In the genomic region with DNA sequence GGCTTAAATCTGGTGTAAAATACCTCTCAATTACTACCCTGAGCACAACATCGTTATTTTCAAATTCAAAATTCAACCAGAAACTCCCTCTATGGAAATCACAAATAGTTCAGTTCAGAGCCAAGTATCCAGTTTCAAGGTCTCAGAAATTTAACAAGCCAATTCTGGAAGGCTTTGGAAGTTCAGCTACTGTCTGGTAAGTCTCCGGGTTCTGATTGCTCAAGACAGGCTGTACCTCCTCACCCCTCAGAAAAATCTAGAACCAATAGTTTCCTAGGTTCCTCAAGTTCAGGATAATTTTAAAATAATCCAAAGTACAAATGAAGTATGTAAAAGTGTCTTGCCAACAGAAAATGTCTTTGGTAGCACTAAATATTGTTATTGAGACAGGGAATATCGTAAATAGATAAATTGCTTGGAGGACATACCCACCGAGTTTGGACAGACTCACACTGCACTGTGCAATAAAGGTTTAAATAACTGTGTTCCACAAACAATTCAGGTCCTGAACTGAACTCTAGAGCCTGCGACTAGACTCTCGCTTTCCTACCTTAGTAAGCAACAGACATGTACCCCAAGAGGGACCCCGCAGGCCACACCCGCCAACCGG, we compare ENCODE assay signal across 8 cellular contexts. TPM values are rescaled to one million over a fixed set of nuclear protein-coding genes. Genes with fewer than 3 reads are reported as not detected.
DNase-seq lines count a peak whose midpoint lies in the region; ATAC-seq and TF ChIP-seq lines count a peak whose summit lies in the region.

No MANE protein-coding gene starts in this region.

- no peaks in the 10 kb centered on the region for H4K20me1 ChIP-seq in MM.1S (ENCODE audit: insufficient read depth, low read length)

- intact Hi-C loops in CD4-positive, alpha-beta memory T cell (cut with micrococcal nuclease), result loop anchor here (1.0 to 10.0 kb wide), 7 partner anchors 37 to 1130 kb away; a partner anchor contains a TSS
- intact Hi-C loops in dendritic cell treated with granulocyte-macrophage colony-stimulating factor and Interleukin-4, amounts not matched to agents 40 ng/mL and 50 ng/mL, for 4 days (cut with micrococcal nuclease), result no loop called here

- H3K9me3 ChIP-seq in CD4-positive, alpha-beta memory T cell (ENCODE audit: control insufficient read depth in 1 of 2, low read length in 2 of 2), result no peaks in the 10 kb centered on the region
- H3K9me3 ChIP-seq in MM.1S (replicated peaks; ENCODE audit: insufficient read depth, low read length), result no peaks in the 10 kb centered on the region

- H3K79me2 ChIP-seq in MM.1S (ENCODE audit: low read length), result peaks cover 53% of the 10 kb centered on the region

- H3K4me2 ChIP-seq in MM.1S (ENCODE audit: low read depth, low read length), result peak overlapping the region; percentile 63

- H3K27me3 Mint-ChIP-seq in CD4-positive, alpha-beta memory T cell, result peaks cover 2 to 3% of the 10 kb centered on the region in 2 donors
- H3K27me3 Mint-ChIP-seq in dendritic cell treated with granulocyte-macrophage colony-stimulating factor and Interleukin-4, amounts not matched to agents 40 ng/mL and 50 ng/mL, for 4 days, result peaks cover 16% of the 10 kb centered on the region
- H3K27me3 Mint-ChIP-seq in naive thymus-derived CD8-positive, alpha-beta T cell, result peaks cover 3 to 14% (median 7%) of the 10 kb centered on the region in 5 donors

- peak overlapping the region; percentile 85 for H3K27ac ChIP-seq in CD4-positive, alpha-beta memory T cell (ENCODE audit: low read depth, low read length)
- peak overlapping the region; percentile 91 for H3K27ac ChIP-seq in MM.1S (ENCODE audit: low read length)

- peaks cover 0 to 5% of the 10 kb centered on the region in 2 donors for H3K36me3 Mint-ChIP-seq in CD4-positive, alpha-beta memory T cell
- peaks cover 19% of the 10 kb centered on the region for H3K36me3 Mint-ChIP-seq in dendritic cell treated with granulocyte-macrophage colony-stimulating factor and Interleukin-4, amounts not matched to agents 40 ng/mL and 50 ng/mL, for 4 days (ENCODE audit: low read depth)
- peaks cover 0 to 5% (median 1%) of the 10 kb centered on the region in 3 donors for H3K36me3 Mint-ChIP-seq in naive thymus-derived CD8-positive, alpha-beta T cell

- POLR2A ChIA-PET in CD4-positive, alpha-beta memory T cell (lab: Charles Lee; ENCODE audit: partially characterized antibody), result interaction anchor here (0.8 to 1.7 kb wide), 16 partner anchors 10 to 922 kb away, joined by 3 to 23 read pairs (median 4); a partner anchor contains a TSS
- POLR2A ChIA-PET in naive thymus-derived CD8-positive, alpha-beta T cell (lab: Charles Lee), result interaction anchor here (0.5 to 1.4 kb wide), 10 partner anchors 9 to 1135 kb away, joined by 3 to 9 read pairs (median 4); a partner anchor contains a TSS

- DNase-seq in CD4-positive, alpha-beta memory T cell, result no peak
- DNase-seq in MM.1S, result no peak
- DNase-seq in naive thymus-derived CD8-positive, alpha-beta T cell, result peak in 1 of 10 donors; percentile 6
- no peak for DNase-seq in DMS53 (lab: John Stamatoyannopoulos, UW)
- DNase-seq in islet precursor cell, result no peak

- H3K9ac ChIP-seq in MM.1S (ENCODE audit: low read length), result peak overlapping the region; percentile 88

- peak overlapping the region; percentile 83 for H2AFZ ChIP-seq in MM.1S (ENCODE audit: low read length)

- H3F3A ChIP-seq in MM.1S (ENCODE audit: insufficient read depth, low read length), result peaks cover 8% of the 10 kb centered on the region

- no peak for TF ChIP-seq CTCF in MM.1S (IDR thresholded peaks at IDR 0.05; ENCODE audit: low read length)

- peaks cover 0 to 3% (median 0%) of the 10 kb centered on the region in 8 donors for H3K9me3 Mint-ChIP-seq in CD4-positive, alpha-beta memory T cell
- peaks cover 9% of the 10 kb centered on the region for H3K9me3 Mint-ChIP-seq in dendritic cell treated with granulocyte-macrophage colony-stimulating factor and Interleukin-4, amounts not matched to agents 40 ng/mL and 50 ng/mL, for 4 days
- no peaks in the 10 kb centered on the region for H3K9me3 Mint-ChIP-seq in naive thymus-derived CD8-positive, alpha-beta T cell

- H3K4me1 Mint-ChIP-seq in CD4-positive, alpha-beta memory T cell, result peaks cover 39 to 55% (median 45%) of the 10 kb centered on the region in 4 donors
- H3K4me1 Mint-ChIP-seq in dendritic cell treated with granulocyte-macrophage colony-stimulating factor and Interleukin-4, amounts not matched to agents 40 ng/mL and 50 ng/mL, for 4 days (ENCODE audit: low read depth), result peaks cover 30% of the 10 kb centered on the region
- peaks cover 29 to 59% (median 55%) of the 10 kb centered on the region in 4 donors for H3K4me1 Mint-ChIP-seq in naive thymus-derived CD8-positive, alpha-beta T cell

- peaks cover 40% of the 10 kb centered on the region for H3K4me1 ChIP-seq in CD4-positive, alpha-beta memory T cell (ENCODE audit: insufficient read depth, low read length)
- peaks cover 9% of the 10 kb centered on the region; the same call in 1 of the 2 replicates for H3K4me1 ChIP-seq in MM.1S (ENCODE audit: low read length)

- peak overlapping the region; percentile 94 to 100 (median 99) for H3K4me3 Mint-ChIP-seq in CD4-positive, alpha-beta memory T cell
- H3K4me3 Mint-ChIP-seq in dendritic cell treated with granulocyte-macrophage colony-stimulating factor and Interleukin-4, amounts not matched to agents 40 ng/mL and 50 ng/mL, for 4 days, result peak overlapping the region; percentile 97
- H3K4me3 Mint-ChIP-seq in naive thymus-derived CD8-positive, alpha-beta T cell, result peak overlapping the region; percentile 95 to 100 (median 98)

- H3K27me3 ChIP-seq in CD4-positive, alpha-beta memory T cell (ENCODE audit: insufficient read depth, low read length), result no peaks in the 10 kb centered on the region
- H3K27me3 ChIP-seq in MM.1S (replicated peaks; ENCODE audit: insufficient read depth, low read length), result no peaks in the 10 kb centered on the region

- CTCF ChIA-PET in CD4-positive, alpha-beta memory T cell (lab: Charles Lee; ENCODE audit: partially characterized antibody), result interaction anchor here (1.2 to 1.4 kb wide), 2 partner anchors 188 to 235 kb away, joined by 3 read pairs; no protein-coding TSS in a partner anchor

- ATAC-seq in naive thymus-derived CD8-positive, alpha-beta T cell, result no peak
- ATAC-seq in GM19397 (IDR thresholded peaks at IDR 0.05; ENCODE audit: unreplicated experiment) (no peak), HG02970 (IDR thresholded peaks at IDR 0.05; ENCODE audit: low FRiP score, unreplicated experiment) (no peak)

- peak overlapping the region; percentile 87 to 97 for H3K4me3 ChIP-seq in CD4-positive, alpha-beta memory T cell (ENCODE audit: low read length in 2 of 2)
- peak overlapping the region; percentile 87 for H3K4me3 ChIP-seq in MM.1S (ENCODE audit: low read length)

- H3K36me3 ChIP-seq in CD4-positive, alpha-beta memory T cell (ENCODE audit: insufficient read depth, low read length), result no peaks in the 10 kb centered on the region
- H3K36me3 ChIP-seq in MM.1S (replicated peaks; ENCODE audit: insufficient read depth, low read length), result no peaks in the 10 kb centered on the region

- H3K9me2 ChIP-seq in MM.1S (replicated peaks; ENCODE audit: insufficient read depth, low read length), result no peaks in the 10 kb centered on the region

- peak overlapping the region; percentile 96 to 99 (median 98) for H3K27ac Mint-ChIP-seq in CD4-positive, alpha-beta memory T cell
- H3K27ac Mint-ChIP-seq in dendritic cell treated with granulocyte-macrophage colony-stimulating factor and Interleukin-4, amounts not matched to agents 40 ng/mL and 50 ng/mL, for 4 days, result peak overlapping the region; percentile 97
- H3K27ac Mint-ChIP-seq in naive thymus-derived CD8-positive, alpha-beta T cell, result peak overlapping the region; percentile 94 to 99 (median 98)

RNA-seq across cellular contexts. Expression of a gene that starts 0.7 kb away (rescaled TPM):
- 10 to 100 TPM; 26.8 to 30.2 TPM for total RNA-seq in CD4-positive, alpha-beta memory T cell
- 10 to 100 TPM; 40.1 to 49.7 TPM for polyA plus RNA-seq in CD4-positive, alpha-beta memory T cell
- total RNA-seq in naive thymus-derived CD8-positive, alpha-beta T cell, result 10 to 100 TPM; 24.4 to 27.5 TPM
- polyA plus RNA-seq in naive thymus-derived CD8-positive, alpha-beta T cell, result 10 to 100 TPM; 27.8 to 30.4 (median 29.0) TPM

RNA-seq across cellular contexts. Expression of a gene that starts 35.7 kb away (rescaled TPM):
- total RNA-seq in CD4-positive, alpha-beta memory T cell, result 10 to 100 TPM; 45.4 to 47.1 TPM
- 10 to 100 TPM; 20.5 to 31.7 TPM for polyA plus RNA-seq in CD4-positive, alpha-beta memory T cell
- 10 to 100 TPM; 26.1 to 28.2 TPM for total RNA-seq in naive thymus-derived CD8-positive, alpha-beta T cell
- 10 to 100 TPM; 10.1 to 19.4 (median 10.2) TPM for polyA plus RNA-seq in naive thymus-derived CD8-positive, alpha-beta T cell
